ENCODE assay signal across 21 cellular contexts in genomic region chr1:36965301-36966159, GRCh38.
"Had no signal": no experiment of that assay in that cellular context is flagged by ENCODE, and none has a peak within 500 bp of the region (broad histone marks: within the 10 kb centered on the region; RNA-seq: fewer than 3 reads in every experiment).

No MANE protein-coding gene starts in this region.

- H3K36me3 Mint-ChIP-seq: activated naive CD4-positive, alpha-beta T cell treated with anti-CD3 and anti-CD28 coated beads, Interleukin-2, amount 50 U/mL, for 72 hours; brain; naive thymus-derived CD4-positive, alpha-beta T cell; neural progenitor cell; type B pancreatic cell had no signal

- H3K36me3 ChIP-seq: neural progenitor cell, spleen, thoracic aorta had no signal

- H3K9me3 Mint-ChIP-seq: activated CD4-positive, alpha-beta T cell treated with anti-CD3 and anti-CD28 coated beads, Interleukin-2, amount 10 ng/mL, durations not matched to agents 7 days and 5 days; activated naive CD4-positive, alpha-beta T cell treated with anti-CD3 and anti-CD28 coated beads, Interleukin-2, amount 50 U/mL, for 72 hours; activated T-helper 17 cell treated with anti-CD3 and anti-CD28 coated beads, Interleukin-2, amount 50 U/mL, for 72 hours; dendritic cell treated with granulocyte-macrophage colony-stimulating factor and Interleukin-4, amounts not matched to agents 40 ng/mL and 50 ng/mL, for 4 days; neural progenitor cell; T-helper 2 cell treated with Interferon-gamma antibody and Interleukin-4, amounts not matched to agents 5 μg/mL and 100 μg/mL, for 36 hours; type B pancreatic cell had no signal

- H3K27me3 Mint-ChIP-seq: activated CD4-positive, alpha-beta T cell treated with anti-CD3 and anti-CD28 coated beads, Interleukin-2, amount 10 ng/mL, durations not matched to agents 7 days and 5 days; dendritic cell treated with granulocyte-macrophage colony-stimulating factor and Interleukin-4, amounts not matched to agents 40 ng/mL and 50 ng/mL, for 4 days had no signal

- DNase-seq: activated CD4-positive, CD25-positive, alpha-beta regulatory T cell treated with anti-CD3 and anti-CD28 coated beads, Interleukin-2, amount 50 U/mL, for 72 hours; activated T-cell treated with anti-CD3 and anti-CD28 coated beads, Interleukin-2, amount 50 U/mL, for 1 hour; aorta; effector CD4-positive, alpha-beta T cell; foreskin melanocyte; kidney; naive thymus-derived CD4-positive, alpha-beta T cell; spleen; stimulated activated naive CD4-positive, alpha-beta T cell had no signal

- H3K9me3 ChIP-seq: spleen, thoracic aorta had no signal

- H3K27ac Mint-ChIP-seq: activated CD4-positive, alpha-beta T cell treated with anti-CD3 and anti-CD28 coated beads, Interleukin-2, amount 10 ng/mL, durations not matched to agents 7 days and 5 days; activated naive CD4-positive, alpha-beta T cell treated with anti-CD3 and anti-CD28 coated beads, Interleukin-2, amount 50 U/mL, for 72 hours; activated T-helper 17 cell treated with anti-CD3 and anti-CD28 coated beads, Interleukin-2, amount 50 U/mL, for 72 hours; dendritic cell treated with granulocyte-macrophage colony-stimulating factor and Interleukin-4, amounts not matched to agents 40 ng/mL and 50 ng/mL, for 4 days; naive thymus-derived CD4-positive, alpha-beta T cell; neural progenitor cell; progenitor cell of endocrine pancreas; T-helper 2 cell treated with Interferon-gamma antibody and Interleukin-4, amounts not matched to agents 5 μg/mL and 100 μg/mL, for 36 hours; type B pancreatic cell had no signal

- H3K4me3 Mint-ChIP-seq: activated CD4-positive, alpha-beta T cell treated with anti-CD3 and anti-CD28 coated beads, Interleukin-2, amount 10 ng/mL, durations not matched to agents 7 days and 5 days; activated T-helper 17 cell treated with anti-CD3 and anti-CD28 coated beads, Interleukin-2, amount 50 U/mL, for 72 hours; brain; dendritic cell treated with granulocyte-macrophage colony-stimulating factor and Interleukin-4, amounts not matched to agents 40 ng/mL and 50 ng/mL, for 4 days; naive thymus-derived CD4-positive, alpha-beta T cell; neural progenitor cell; T-helper 2 cell treated with Interferon-gamma antibody and Interleukin-4, amounts not matched to agents 5 μg/mL and 100 μg/mL, for 36 hours; type B pancreatic cell had no signal

- H3K4me1 Mint-ChIP-seq: activated CD4-positive, alpha-beta T cell treated with anti-CD3 and anti-CD28 coated beads, Interleukin-2, amount 10 ng/mL, durations not matched to agents 7 days and 5 days; activated T-helper 17 cell treated with anti-CD3 and anti-CD28 coated beads, Interleukin-2, amount 50 U/mL, for 72 hours; naive thymus-derived CD4-positive, alpha-beta T cell; neural progenitor cell had no signal

- H3K4me1 ChIP-seq: neural progenitor cell, spleen had no signal

- H3K27ac ChIP-seq: neural progenitor cell, spleen, thoracic aorta, VCaP had no signal

- H3K27me3 ChIP-seq: neural progenitor cell had no signal

- H3K4me3 ChIP-seq: lung, neural progenitor cell, spleen, thoracic aorta had no signal
